ENCODE assay signal across 15 cellular contexts in genomic region chr7:99124636-99125504, GRCh38. TPM values are rescaled to one million over a fixed set of nuclear protein-coding genes. Genes with fewer than 3 reads are reported as not detected.
DNase-seq lines count a peak whose midpoint lies in the region; ATAC-seq and TF ChIP-seq lines count a peak whose summit lies in the region.
"Had no signal": no experiment of that assay in that cellular context is flagged by ENCODE, and none has a peak within 500 bp of the region (broad histone marks: within the 10 kb centered on the region; RNA-seq: fewer than 3 reads in every experiment).

No MANE protein-coding gene starts in this region.

- no peak for ATAC-seq in HG02884 (IDR thresholded peaks at IDR 0.05; ENCODE audit: unreplicated experiment)
- ATAC-seq in activated T-cell treated with anti-CD3 and anti-CD28 coated beads, Interleukin-2, amount 50 U/mL, for 72 hours (replicated peaks in 1 of 2), result no peak
- ATAC-seq: activated T-cell treated with anti-CD3 and anti-CD28 coated beads, Interleukin-2, amount 50 U/mL, for 4 hours had no signal

- peaks cover 8% of the 10 kb centered on the region for H3K36me3 Mint-ChIP-seq in neural progenitor cell
- peaks cover 7% of the 10 kb centered on the region in 2 donors for H3K36me3 Mint-ChIP-seq in activated T-cell treated with anti-CD3 and anti-CD28 coated beads, Interleukin-2, amount 50 U/mL, for 72 hours (ENCODE audit: insufficient read depth in 2 of 2)

- TF ChIP-seq CTCF in RWPE1 (conservative IDR thresholded peaks at IDR 0.05; ENCODE audit: low read depth), result no peak
- TF ChIP-seq CTCF in epithelial cell of esophagus (IDR thresholded peaks at IDR 0.05; ENCODE audit: insufficient read depth, low read depth, low read length, missing control alignments), result no peak
- TF ChIP-seq CTCF in osteoblast (IDR thresholded peaks at IDR 0.05; ENCODE audit: extremely low read depth, low read depth, low read length), result no peak
- no peak for TF ChIP-seq CTCF in neural progenitor cell (IDR thresholded peaks at IDR 0.05)

- CTCF ChIA-PET in RWPE1 (lab: Yijun Ruan, JAX), result no interaction called here

- H4K20me1 ChIP-seq in BLaER1 treated with 17β-estradiol and CSF1 and Interleukin-3, amounts not matched to agents 10 nM and 100 nM, result peaks cover 10 to 94% (median 67%) of the 10 kb centered on the region in 11 experiments; a peak in 20 of 22 replicates
- H4K20me1 ChIP-seq in osteoblast (ENCODE audit: insufficient read depth, low read length) (peaks cover 54% of the 10 kb centered on the region), neural progenitor cell (ENCODE audit: low read depth) (peaks cover 47% of the 10 kb centered on the region)

- peak overlapping the region in 8 of 11 experiments; percentile 20 to 95 (median 61); a peak in 14 of 22 replicates for H3K27ac ChIP-seq in BLaER1 treated with 17β-estradiol and CSF1 and Interleukin-3, amounts not matched to agents 10 nM and 100 nM
- H3K27ac ChIP-seq in RWPE1 (peak overlapping the region; percentile 29; the same call in 1 of the 2 replicates), osteoblast (ENCODE audit: low read depth, low read length) (peak overlapping the region; percentile 84), neural progenitor cell (no peak overlapping the region)

- H3K27me3 Mint-ChIP-seq in neural progenitor cell (ENCODE audit: insufficient read depth, low read depth), result no peaks in the 10 kb centered on the region
- no peaks in the 10 kb centered on the region for H3K27me3 Mint-ChIP-seq in activated T-cell treated with anti-CD3 and anti-CD28 coated beads, Interleukin-2, amount 50 U/mL, for 72 hours (ENCODE audit: low read depth)
- H3K27me3 Mint-ChIP-seq: naive B cell had no signal

- peaks cover 0 to 10% (median 0%) of the 10 kb centered on the region in 11 experiments; a peak in 4 of 22 replicates for H3K9me3 ChIP-seq in BLaER1 treated with 17β-estradiol and CSF1 and Interleukin-3, amounts not matched to agents 10 nM and 100 nM (replicated peaks in 1 of 11)
- no peaks in the 10 kb centered on the region for H3K9me3 ChIP-seq in osteoblast (ENCODE audit: low read depth, low read length)
- H3K9me3 ChIP-seq in neural progenitor cell (ENCODE audit: low read depth), result no peaks in the 10 kb centered on the region
- H3K9me3 ChIP-seq: testis had no signal

- DNase-seq in RWPE1 (ENCODE audit: low spot score) (no peak), epithelial cell of esophagus (ENCODE audit: low read depth) (peak; percentile 43), osteoblast (ENCODE audit: insufficient read length, low spot score, missing footprints) (no peak), neural progenitor cell (ENCODE audit: low spot score) (no peak), activated T-cell treated with anti-CD3 and anti-CD28 coated beads for 4 hours (no peak)
- DNase-seq in activated T-cell treated with anti-CD3 and anti-CD28 coated beads, Interleukin-2, amount 50 U/mL, for 72 hours, result no peak
- DNase-seq: activated CD4-positive, alpha-beta T cell treated with anti-CD3 and anti-CD28 coated beads for 48 hours; activated T-cell treated with anti-CD3 and anti-CD28 coated beads, Interleukin-2, amount 50 U/mL, for 4 hours; naive B cell; NCI-H748 treated with DMSO at 0.1 percent for 48 hours; stimulated activated CD4-positive, alpha-beta T cell treated with anti-CD3 and anti-CD28 coated beads, Interleukin-1b, Interleukin-23, amount 100 ng/mL, for 48 hours; testis had no signal

- H3K27me3 ChIP-seq in BLaER1 treated with 17β-estradiol and CSF1 and Interleukin-3, amounts not matched to agents 10 nM and 100 nM, result no peaks in the 10 kb centered on the region
- H3K27me3 ChIP-seq in osteoblast (ENCODE audit: insufficient read depth, low read length), result no peaks in the 10 kb centered on the region
- no peaks in the 10 kb centered on the region for H3K27me3 ChIP-seq in neural progenitor cell
- H3K27me3 ChIP-seq: testis had no signal

- H3K79me2 ChIP-seq in osteoblast (ENCODE audit: insufficient read depth, low read length) (peaks cover 92% of the 10 kb centered on the region), neural progenitor cell (ENCODE audit: low read depth) (peaks cover 98% of the 10 kb centered on the region)

- H3K36me3 ChIP-seq in BLaER1 treated with 17β-estradiol and CSF1 and Interleukin-3, amounts not matched to agents 10 nM and 100 nM, result peaks cover 0 to 16% (median 4%) of the 10 kb centered on the region in 11 experiments; a peak in 12 of 22 replicates
- H3K36me3 ChIP-seq in osteoblast (ENCODE audit: insufficient read depth, low read length), result peaks cover under 1% of the 10 kb centered on the region
- no peaks in the 10 kb centered on the region for H3K36me3 ChIP-seq in neural progenitor cell

- peaks cover 4% of the 10 kb centered on the region for H3K9me3 Mint-ChIP-seq in neural progenitor cell
- H3K9me3 Mint-ChIP-seq in activated T-cell treated with anti-CD3 and anti-CD28 coated beads, Interleukin-2, amount 50 U/mL, for 72 hours, result peaks cover 5% of the 10 kb centered on the region in 2 donors
- H3K9me3 Mint-ChIP-seq: activated T-cell treated with anti-CD3 and anti-CD28 coated beads, Interleukin-2, amount 50 U/mL, for 4 hours had no signal

- H3K4me3 ChIP-seq in BLaER1 treated with 17β-estradiol and CSF1 and Interleukin-3, amounts not matched to agents 10 nM and 100 nM, result no peak overlapping the region
- H3K4me3 ChIP-seq in epithelial cell of esophagus (ENCODE audit: low read length), result no peak overlapping the region
- no peak overlapping the region for H3K4me3 ChIP-seq in osteoblast (ENCODE audit: insufficient read depth, low read length)
- no peak overlapping the region for H3K4me3 ChIP-seq in neural progenitor cell
- H3K4me3 ChIP-seq: testis had no signal

- H2AFZ ChIP-seq in osteoblast (ENCODE audit: low read length), result no peak overlapping the region
- no peak overlapping the region for H2AFZ ChIP-seq in neural progenitor cell (replicated peaks)

- peak overlapping the region; percentile 47 to 93 (median 73) for H3K4me2 ChIP-seq in BLaER1 treated with 17β-estradiol and CSF1 and Interleukin-3, amounts not matched to agents 10 nM and 100 nM
- H3K4me2 ChIP-seq in osteoblast (ENCODE audit: insufficient read depth, low read length) (peak overlapping the region; percentile 8), neural progenitor cell (no peak overlapping the region)

- no peaks in the 10 kb centered on the region for H3K4me1 Mint-ChIP-seq in neural progenitor cell
- peaks cover 36% of the 10 kb centered on the region for H3K4me1 Mint-ChIP-seq in activated T-cell treated with anti-CD3 and anti-CD28 coated beads, Interleukin-2, amount 50 U/mL, for 72 hours (ENCODE audit: low read depth)

- H3K4me3 Mint-ChIP-seq in neural progenitor cell, result no peak overlapping the region
- no peak overlapping the region for H3K4me3 Mint-ChIP-seq in activated T-cell treated with anti-CD3 and anti-CD28 coated beads, Interleukin-2, amount 50 U/mL, for 72 hours
- H3K4me3 Mint-ChIP-seq: activated T-cell treated with anti-CD3 and anti-CD28 coated beads, Interleukin-2, amount 50 U/mL, for 4 hours; T-helper 1 cell treated with Interleukin-12 subunit alpha and Interleukin-12 subunit beta and Interleukin-4 antibody, amounts not matched to agents 30 μg/mL and 1 μg/mL, for 36 hours had no signal

- peaks cover 43 to 96% (median 74%) of the 10 kb centered on the region in 10 experiments for H3K4me1 ChIP-seq in BLaER1 treated with 17β-estradiol and CSF1 and Interleukin-3, amounts not matched to agents 10 nM and 100 nM
- H3K4me1 ChIP-seq in osteoblast (ENCODE audit: insufficient read depth, low read length), result peaks cover 65% of the 10 kb centered on the region
- peaks cover 20% of the 10 kb centered on the region for H3K4me1 ChIP-seq in neural progenitor cell

- peaks cover 18% of the 10 kb centered on the region for H3F3A ChIP-seq in neural progenitor cell (ENCODE audit: low read depth)

- no peak overlapping the region for H3K27ac Mint-ChIP-seq in neural progenitor cell
- no peak overlapping the region for H3K27ac Mint-ChIP-seq in activated T-cell treated with anti-CD3 and anti-CD28 coated beads, Interleukin-2, amount 50 U/mL, for 72 hours
- H3K27ac Mint-ChIP-seq: T-helper 1 cell treated with Interleukin-12 subunit alpha and Interleukin-12 subunit beta and Interleukin-4 antibody, amounts not matched to agents 30 μg/mL and 1 μg/mL, for 36 hours had no signal

- peak overlapping the region in 1 of 11 experiments; percentile 47; a peak in 2 of 22 replicates for H3K9ac ChIP-seq in BLaER1 treated with 17β-estradiol and CSF1 and Interleukin-3, amounts not matched to agents 10 nM and 100 nM
- H3K9ac ChIP-seq in neural progenitor cell, result no peak overlapping the region

- POLR2A ChIA-PET in RWPE1 (lab: Yijun Ruan, JAX; ENCODE audit: low non-redundant PET), result no interaction called here

RNA-seq across cellular contexts. Expression of gene SMURF1, which starts 19.0 kb away (rescaled TPM):
- total RNA-seq in osteoblast, result 20.6 and 23.5 TPM in 2 replicates
- total RNA-seq in neural progenitor cell (ENCODE audit: low replicate concordance), result 31.0 and 34.5 TPM in 2 replicates
- total RNA-seq in activated T-cell treated with anti-CD3 and anti-CD28 coated beads, Interleukin-2, amount 50 U/mL, for 72 hours, result 10 to 100 TPM; 15.9 to 18.8 TPM
